14 cellular contexts compared by ENCODE assay signal in the genomic region with DNA sequence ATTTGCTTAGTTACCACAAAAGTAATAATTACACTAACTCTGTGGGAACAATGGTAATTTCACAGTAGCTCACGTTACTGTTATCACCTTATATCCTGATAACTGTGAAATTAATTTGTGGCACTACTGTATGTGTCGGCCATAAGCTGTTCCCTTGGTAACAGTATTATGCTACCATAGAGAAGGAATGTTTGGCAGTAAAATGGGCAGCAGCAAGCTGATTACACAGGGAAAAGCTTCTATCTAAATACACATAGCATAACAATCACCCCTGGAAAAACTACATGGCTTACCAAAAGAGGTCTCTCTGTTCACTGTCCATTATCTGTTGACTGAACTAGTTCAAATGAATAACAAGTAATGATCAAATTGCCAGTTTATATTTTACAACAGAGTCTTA.
DNase-seq lines count a peak whose midpoint lies in the region; ATAC-seq, FAIRE-seq and TF ChIP-seq lines count a peak whose summit lies in the region.
"Had no signal": no experiment of that assay in that cellular context is flagged by ENCODE, and none has a peak within 500 bp of the region (broad histone marks: within the 10 kb centered on the region; RNA-seq: fewer than 3 reads in every experiment).

No MANE protein-coding gene starts in this region.

- TF ChIP-seq CTCF in Calu3 (IDR thresholded peaks at IDR 0.05; ENCODE audit: unreplicated experiment) (no peak), HepG2 (CRISPR knock-in tag; IDR thresholded peaks at IDR 0.05) (no peak)

- no peak overlapping the region for H2AFZ ChIP-seq in HepG2 (ENCODE audit: low read length)

- H3K4me1 Mint-ChIP-seq in Calu3 (ENCODE audit: low read depth, unreplicated experiment), result peaks cover 13% of the 10 kb centered on the region
- H3K4me1 Mint-ChIP-seq in activated T-cell treated with anti-CD3 and anti-CD28 coated beads, Interleukin-2, amount 50 U/mL, for 72 hours (ENCODE audit: low read depth), result peaks cover 11% of the 10 kb centered on the region

- no peaks in the 10 kb centered on the region for H3K79me2 ChIP-seq in HepG2 (ENCODE audit: insufficient read depth, low read length)

- H3K27me3 ChIP-seq in MG63 (no peaks in the 10 kb centered on the region), adipocyte (replicated peaks; ENCODE audit: control insufficient read depth, insufficient read depth, low read length) (no peaks in the 10 kb centered on the region), HepG2 (ENCODE audit: control insufficient read depth in 1 of 2, insufficient read depth in 2 of 2, low read length in 2 of 2) (no peaks in the 10 kb centered on the region)
- H3K27me3 ChIP-seq: stomach had no signal

- peaks cover 19% of the 10 kb centered on the region for H3K4me1 ChIP-seq in adipocyte (ENCODE audit: control insufficient read depth, insufficient read depth, low read length)
- no peaks in the 10 kb centered on the region for H3K4me1 ChIP-seq in HepG2 (ENCODE audit: insufficient read depth, low read length)

- POLR2A ChIA-PET in HepG2 (lab: Yijun Ruan, JAX), result no interaction called here

- no TSS peak for BruUV-seq in Calu3 (replicated peaks; lab: Mats Ljungman, UMichigan)
- no TSS peak for BruUV-seq in HepG2 (replicated peaks; lab: Mats Ljungman, UMichigan)

- H3K9me3 Mint-ChIP-seq in Calu3 (ENCODE audit: low read depth, unreplicated experiment), result no peaks in the 10 kb centered on the region
- no peaks in the 10 kb centered on the region for H3K9me3 Mint-ChIP-seq in activated T-cell treated with anti-CD3 and anti-CD28 coated beads, Interleukin-2, amount 50 U/mL, for 72 hours
- H3K9me3 Mint-ChIP-seq: activated CD4-positive, alpha-beta T cell treated with anti-CD3 and anti-CD28 coated beads, Interleukin-2, amount 10 ng/mL, durations not matched to agents 7 days and 5 days; activated T-helper 2 cell treated with anti-CD3 and anti-CD28 coated beads, Interferon-gamma antibody, Interleukin-2, Interleukin-4, amounts not matched to agents 10 μg/mL and 5 μg/mL and 100 μg/mL, durations not matched to agents 14 hours and 24 hours and 36 hours had no signal

- intact Hi-C loops in Calu3 (cut with micrococcal nuclease; ENCODE audit: unreplicated experiment) (no loop called here), HepG2 (cut with micrococcal nuclease; ENCODE audit: unreplicated experiment) (no loop called here)

- CTCF ChIA-PET in Calu3 (lab: Charles Lee), result interaction anchor here (0.5 kb wide), 1 partner anchor 601 kb away, joined by 4 read pairs; no protein-coding TSS in a partner anchor
- CTCF ChIA-PET in HepG2 (lab: Yijun Ruan, JAX; ENCODE audit: low intra/inter-chr PET ratio, low total read pairs), result no interaction called here

- H3K4me2 ChIP-seq in HepG2 (ENCODE audit: low read depth, low read length), result no peak overlapping the region

- no peak for FAIRE-seq in HepG2 (lab: Jason Lieb, UNC)
- FAIRE-seq: GM18507 had no signal

- TF ChIP-seq EP300 in HepG2 (IDR thresholded peaks at IDR 0.05; ENCODE audit: low read depth in 2 of 2, low read length in 2 of 2) (no peak), HepG2 (CRISPR knock-in tag; IDR thresholded peaks at IDR 0.05; ENCODE audit: borderline replicate concordance) (no peak)

- H4K20me1 ChIP-seq in HepG2 (ENCODE audit: insufficient read depth, low read length), result no peaks in the 10 kb centered on the region

- H3K36me3 ChIP-seq in MG63, result no peaks in the 10 kb centered on the region
- no peaks in the 10 kb centered on the region for H3K36me3 ChIP-seq in adipocyte (ENCODE audit: control insufficient read depth, insufficient read depth, low read length, severe bottlenecking)
- H3K36me3 ChIP-seq in HepG2 (replicated peaks in 1 of 2; ENCODE audit: control insufficient read depth in 1 of 2, insufficient read depth in 2 of 2, low read length in 2 of 2), result no peaks in the 10 kb centered on the region
- H3K36me3 ChIP-seq: stomach had no signal

- H3K4me3 ChIP-seq in MG63, result no peak overlapping the region
- no peak overlapping the region for H3K4me3 ChIP-seq in adipocyte (ENCODE audit: low read length)
- no peak overlapping the region for H3K4me3 ChIP-seq in HepG2 (replicated peaks in 1 of 3; ENCODE audit: insufficient read depth in 1 of 3, low read depth in 2 of 3, low read length in 3 of 3)
- H3K4me3 ChIP-seq: psoas muscle, stomach had no signal

- ATAC-seq in activated T-cell treated with anti-CD3 and anti-CD28 coated beads, Interleukin-2, amount 50 U/mL, for 72 hours (replicated peaks in 1 of 2), result no peak
- no peak for ATAC-seq in HepG2

- peak overlapping the region; percentile 55 for H3K27ac Mint-ChIP-seq in Calu3 (ENCODE audit: unreplicated experiment)
- H3K27ac Mint-ChIP-seq in activated T-cell treated with anti-CD3 and anti-CD28 coated beads, Interleukin-2, amount 50 U/mL, for 72 hours, result no peak overlapping the region
- H3K27ac Mint-ChIP-seq: activated CD4-positive, alpha-beta T cell treated with anti-CD3 and anti-CD28 coated beads, Interleukin-2, amount 10 ng/mL, durations not matched to agents 7 days and 5 days; activated T-helper 2 cell treated with anti-CD3 and anti-CD28 coated beads, Interferon-gamma antibody, Interleukin-2, Interleukin-4, amounts not matched to agents 10 μg/mL and 5 μg/mL and 100 μg/mL, durations not matched to agents 14 hours and 24 hours and 36 hours; B cell had no signal

- no peaks in the 10 kb centered on the region for H3K9me3 ChIP-seq in MG63
- H3K9me3 ChIP-seq in adipocyte (ENCODE audit: control insufficient read depth, low read length), result no peaks in the 10 kb centered on the region
- no peaks in the 10 kb centered on the region for H3K9me3 ChIP-seq in HepG2 (ENCODE audit: low read length)
- H3K9me3 ChIP-seq: psoas muscle, stomach had no signal

- DNase-seq in Calu3 (no peak), MG63 (peak; percentile 1), adipocyte (ENCODE audit: low read depth) (peak; percentile 27), iris pigment epithelial cell (ENCODE audit: low read depth) (peak; percentile 40), hypothalamus (lab: John Stamatoyannopoulos, UW) (no peak), HepG2 (ENCODE audit: low spot score) (no peak)
- DNase-seq in activated T-cell treated with anti-CD3 and anti-CD28 coated beads, Interleukin-2, amount 50 U/mL, for 72 hours, result no peak
- no peak for DNase-seq in stimulated activated CD4-positive, alpha-beta T cell treated with anti-CD3 and anti-CD28 coated beads, Interleukin-2, amount 100 ng/mL, for 24 hours
- DNase-seq: activated CD4-positive, alpha-beta T cell treated with anti-CD3 and anti-CD28 coated beads, Interleukin-2, amount 10 ng/mL, durations not matched to agents 7 days and 5 days; stomach had no signal

- no peak for TF ChIP-seq RAD21 in HepG2 (CRISPR knock-in tag; IDR thresholded peaks at IDR 0.05)

- H3K9ac ChIP-seq in adipocyte (ENCODE audit: low read length) (no peak overlapping the region), HepG2 (ENCODE audit: insufficient read depth, low read depth, low read length) (no peak overlapping the region)

- H3K27ac ChIP-seq in HepG2 (ENCODE audit: extremely low read length, insufficient read depth, low read length), result no peak overlapping the region
- H3K27ac ChIP-seq: psoas muscle, stomach had no signal

- in situ Hi-C loops in HepG2 (cut with HindIII; ENCODE audit: extremely low pct_ligation_motif_present, low pct_unique_long_range_greater_than_20kb), result no loop called here

- 52% methylated on average over 2 of the region's 2 CpGs for WGBS in HepG2 (ENCODE audit: low lambda C conversion rate)

- H3K27me3 Mint-ChIP-seq in Calu3 (ENCODE audit: unreplicated experiment), result no peaks in the 10 kb centered on the region
- no peaks in the 10 kb centered on the region for H3K27me3 Mint-ChIP-seq in activated T-cell treated with anti-CD3 and anti-CD28 coated beads, Interleukin-2, amount 50 U/mL, for 72 hours (ENCODE audit: low read depth)
- H3K27me3 Mint-ChIP-seq: activated CD4-positive, alpha-beta T cell treated with anti-CD3 and anti-CD28 coated beads, Interleukin-2, amount 10 ng/mL, durations not matched to agents 7 days and 5 days; B cell had no signal

- no peaks in the 10 kb centered on the region for H3K36me3 Mint-ChIP-seq in Calu3 (ENCODE audit: insufficient read depth, unreplicated experiment)
- H3K36me3 Mint-ChIP-seq in activated T-cell treated with anti-CD3 and anti-CD28 coated beads, Interleukin-2, amount 50 U/mL, for 72 hours (ENCODE audit: insufficient read depth in 2 of 2), result no peaks in the 10 kb centered on the region

- no peak for TF ChIP-seq POLR2A in HepG2 (IDR thresholded peaks at IDR 0.05; ENCODE audit: insufficient read depth in 1 of 2, low read depth in 2 of 2, low read length in 2 of 2)

- no peak overlapping the region for H3K4me3 Mint-ChIP-seq in Calu3 (ENCODE audit: low read depth, unreplicated experiment)
- H3K4me3 Mint-ChIP-seq in activated T-cell treated with anti-CD3 and anti-CD28 coated beads, Interleukin-2, amount 50 U/mL, for 72 hours, result no peak overlapping the region
- H3K4me3 Mint-ChIP-seq: activated CD4-positive, alpha-beta T cell treated with anti-CD3 and anti-CD28 coated beads, Interleukin-2, amount 10 ng/mL, durations not matched to agents 7 days and 5 days; B cell had no signal

TF ChIP-seq in HepG2, 621 proteins besides CTCF, POLR2A, EP300 and RAD21 (continues in another document):
- no peak for TF ChIP-seq ZFP36 (IDR thresholded peaks at IDR 0.05; ENCODE audit: borderline replicate concordance, low read depth, low read length, partially characterized antibody)
- no peak for TF ChIP-seq TBX3 (IDR thresholded peaks at IDR 0.05; ENCODE audit: borderline replicate concordance)
- no peak for TF ChIP-seq ZNF589 (CRISPR knock-in tag; conservative IDR thresholded peaks at IDR 0.05)
- no peak for TF ChIP-seq ARNT2 (CRISPR knock-in tag; IDR thresholded peaks at IDR 0.05; ENCODE audit: low read depth)
- no peak for TF ChIP-seq ZNF441 (CRISPR knock-in tag; IDR thresholded peaks at IDR 0.05; ENCODE audit: borderline replicate concordance)
- no peak for TF ChIP-seq ZNF781 (CRISPR knock-in tag; IDR thresholded peaks at IDR 0.05; ENCODE audit: borderline replicate concordance, not compliant biosample characterization)
- TF ChIP-seq, protein P1, sequence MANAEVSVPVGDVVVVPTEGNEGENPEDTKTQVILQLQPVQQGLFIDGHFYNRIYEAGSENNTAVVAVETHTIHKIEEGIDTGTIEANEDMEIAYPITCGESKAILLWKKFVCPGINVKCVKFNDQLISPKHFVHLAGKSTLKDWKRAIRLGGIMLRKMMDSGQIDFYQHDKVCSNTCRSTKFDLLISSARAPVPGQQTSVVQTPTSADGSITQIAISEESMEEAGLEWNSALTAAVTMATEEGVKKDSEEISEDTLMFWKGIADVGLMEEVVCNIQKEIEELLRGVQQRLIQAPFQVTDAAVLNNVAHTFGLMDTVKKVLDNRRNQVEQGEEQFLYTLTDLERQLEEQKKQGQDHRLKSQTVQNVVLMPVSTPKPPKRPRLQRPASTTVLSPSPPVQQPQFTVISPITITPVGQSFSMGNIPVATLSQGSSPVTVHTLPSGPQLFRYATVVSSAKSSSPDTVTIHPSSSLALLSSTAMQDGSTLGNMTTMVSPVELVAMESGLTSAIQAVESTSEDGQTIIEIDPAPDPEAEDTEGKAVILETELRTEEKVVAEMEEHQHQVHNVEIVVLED (CRISPR knock-in tag; IDR thresholded peaks at IDR 0.05; ENCODE audit: borderline replicate concordance), result no peak
- no peak for TF ChIP-seq TRIM24 (CRISPR knock-in tag; IDR thresholded peaks at IDR 0.05)
- no peak for TF ChIP-seq MBD4 (IDR thresholded peaks at IDR 0.05; ENCODE audit: borderline replicate concordance, low read length)
- TF ChIP-seq ZNF878 (CRISPR knock-in tag; IDR thresholded peaks at IDR 0.05), result no peak

Comparison
In these comparisons a context has a peak if more than half of its experiments do, and no peak if none do; other contexts are left out.
1. DNase-seq: peak in MG63 (single experiment), adipocyte (single experiment) and iris pigment epithelial cell (single experiment); none in Calu3 (single experiment), hypothalamus (0 of 51), activated T-cell treated with anti-CD3 and anti-CD28 coated beads, Interleukin-2, amount 50 U/mL, for 72 hours (0 of 2), stimulated activated CD4-positive, alpha-beta T cell treated with anti-CD3 and anti-CD28 coated beads, Interleukin-2, amount 100 ng/mL, for 24 hours (0 of 2) and HepG2 (single experiment).